Comparison of ENCODE assay signal across 10 cellular contexts in the genomic region with DNA sequence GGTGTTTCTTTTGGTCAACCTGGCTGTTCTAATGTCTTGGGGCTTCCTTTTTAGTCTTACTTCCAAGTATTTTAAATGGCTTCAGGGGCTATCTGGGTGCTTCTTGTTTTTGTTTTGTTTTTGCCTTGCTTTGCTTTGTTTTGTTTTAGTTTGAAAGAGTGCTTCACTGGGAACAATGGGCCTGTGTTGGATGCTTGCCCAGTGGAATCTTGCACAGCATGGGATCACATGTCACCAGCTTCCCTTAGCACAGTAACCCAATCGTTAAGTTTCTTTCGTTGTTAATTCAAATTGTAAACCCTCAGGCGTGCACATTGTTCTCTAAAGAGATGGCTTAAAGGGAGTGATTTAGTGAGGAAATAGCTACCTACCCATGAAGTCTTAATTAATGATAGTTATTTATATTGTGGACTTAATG. TPM values are rescaled to one million over a fixed set of nuclear protein-coding genes. Genes with fewer than 3 reads are reported as not detected.
A peak's percentile ranks its signal among the peaks of the same experiment; 100 is the strongest.
DNase-seq lines count a peak whose midpoint lies in the region; ATAC-seq, FAIRE-seq and TF ChIP-seq lines count a peak whose summit lies in the region.
"Had no signal": no experiment of that assay in that cellular context is flagged by ENCODE, and none has a peak within 500 bp of the region (broad histone marks: within the 10 kb centered on the region; RNA-seq: fewer than 3 reads in every experiment).

No MANE protein-coding gene starts in this region.

- H3K4me1 ChIP-seq in right lobe of liver (no peaks in the 10 kb centered on the region), HepG2 (ENCODE audit: insufficient read depth, low read length) (no peaks in the 10 kb centered on the region), breast epithelium (no peaks in the 10 kb centered on the region)

- ATAC-seq in right lobe of liver = peak; percentile 75 to 92 (median 82)
- ATAC-seq in HepG2 = no peak
- ATAC-seq in GM18519 (IDR thresholded peaks at IDR 0.05; ENCODE audit: low FRiP score, unreplicated experiment) = no peak
- no peak for ATAC-seq in HG02798 (IDR thresholded peaks at IDR 0.05; ENCODE audit: poor library complexity, unreplicated experiment)
- ATAC-seq in HG03342 (IDR thresholded peaks at IDR 0.05; ENCODE audit: unreplicated experiment) = no peak
- ATAC-seq: natural killer cell treated with Interleukin-12 subunit alpha and Interleukin-12 subunit beta and Interleukin-15 and Interleukin-18, amount 100 ng/mL, for 72 hours had no signal

- H3K9ac ChIP-seq in HepG2 (ENCODE audit: insufficient read depth, low read depth, low read length) = no peak overlapping the region

- H3K27ac ChIP-seq in right lobe of liver (peak overlapping the region in 1 of 3 donors; percentile 18), HepG2 (ENCODE audit: extremely low read length, insufficient read depth, low read length) (no peak overlapping the region), breast epithelium (peak overlapping the region; percentile 10 to 68)

- no peak for TF ChIP-seq RAD21 in HepG2 (CRISPR knock-in tag; IDR thresholded peaks at IDR 0.05)

- CTCF ChIA-PET in HepG2 (lab: Yijun Ruan, JAX; ENCODE audit: low intra/inter-chr PET ratio, low total read pairs) = no interaction called here

- 31% methylated on average over 3 of the region's 3 CpGs for WGBS in right lobe of liver (ENCODE audit: insufficient coverage, low coverage, low lambda C conversion rate, missing lambda C conversion rate)
- WGBS in HepG2 (ENCODE audit: low lambda C conversion rate) = 25% methylated on average over 3 of the region's 3 CpGs

- DNase-seq in right lobe of liver (peak in 2 of 3 donors; percentile 54 to 65), HepG2 (ENCODE audit: low spot score) (no peak), breast epithelium (ENCODE audit: low spot score in 2 of 2) (no peak), kidney epithelial cell (ENCODE audit: low read depth) (peak; percentile 29), MV-4-11 (lab: John Stamatoyannopoulos, UW) (no peak)

- H3K27me3 ChIP-seq in right lobe of liver = no peaks in the 10 kb centered on the region
- H3K27me3 ChIP-seq in HepG2 (ENCODE audit: control insufficient read depth in 1 of 2, insufficient read depth in 2 of 2, low read length in 2 of 2) = peaks cover 1 to 38% of the 10 kb centered on the region in 2 experiments; a peak in 3 of 5 replicates
- H3K27me3 ChIP-seq in breast epithelium = no peaks in the 10 kb centered on the region
- H3K27me3 ChIP-seq in kidney epithelial cell (ENCODE audit: control insufficient read depth, insufficient read depth, low read length) = no peaks in the 10 kb centered on the region

- no peak overlapping the region for H2AFZ ChIP-seq in HepG2 (ENCODE audit: low read length)

- intact Hi-C loops in right lobe of liver (cut with DNase I) = no loop called here
- intact Hi-C loops in HepG2 (cut with micrococcal nuclease; ENCODE audit: unreplicated experiment) = no loop called here
- intact Hi-C loops in breast epithelium (cut with DNase I; ENCODE audit: low total_unique reads) = no loop called here

- TF ChIP-seq POLR2A in right lobe of liver (IDR thresholded peaks at IDR 0.05) (no peak), HepG2 (IDR thresholded peaks at IDR 0.05; ENCODE audit: insufficient read depth in 1 of 2, low read depth in 2 of 2, low read length in 2 of 2) (no peak), breast epithelium (IDR thresholded peaks at IDR 0.05) (no peak)

- no TSS peak for BruUV-seq in HepG2 (replicated peaks; lab: Mats Ljungman, UMichigan)

- H3K4me3 ChIP-seq in right lobe of liver = no peak overlapping the region
- H3K4me3 ChIP-seq in HepG2 (replicated peaks in 1 of 3; ENCODE audit: insufficient read depth in 1 of 3, low read depth in 2 of 3, low read length in 3 of 3) = no peak overlapping the region
- no peak overlapping the region for H3K4me3 ChIP-seq in breast epithelium
- H3K4me3 ChIP-seq in kidney epithelial cell (ENCODE audit: low read depth, low read length) = no peak overlapping the region

- no peaks in the 10 kb centered on the region for H4K20me1 ChIP-seq in HepG2 (ENCODE audit: insufficient read depth, low read length)

- TF ChIP-seq EP300 in HepG2 (IDR thresholded peaks at IDR 0.05; ENCODE audit: low read depth in 2 of 2, low read length in 2 of 2) (no peak), HepG2 (CRISPR knock-in tag; IDR thresholded peaks at IDR 0.05; ENCODE audit: borderline replicate concordance) (no peak)

- in situ Hi-C loops in HepG2 (cut with HindIII; ENCODE audit: extremely low pct_ligation_motif_present, low pct_unique_long_range_greater_than_20kb) = no loop called here

- no peaks in the 10 kb centered on the region for H3K79me2 ChIP-seq in HepG2 (ENCODE audit: insufficient read depth, low read length)

- H3K36me3 ChIP-seq in right lobe of liver = no peaks in the 10 kb centered on the region
- H3K36me3 ChIP-seq in HepG2 (replicated peaks in 1 of 2; ENCODE audit: control insufficient read depth in 1 of 2, insufficient read depth in 2 of 2, low read length in 2 of 2) = no peaks in the 10 kb centered on the region
- no peaks in the 10 kb centered on the region for H3K36me3 ChIP-seq in breast epithelium
- no peaks in the 10 kb centered on the region for H3K36me3 ChIP-seq in kidney epithelial cell (ENCODE audit: control insufficient read depth, insufficient read depth, low read length)

- H3K9me3 ChIP-seq in right lobe of liver = no peaks in the 10 kb centered on the region
- H3K9me3 ChIP-seq in HepG2 (ENCODE audit: low read length) = no peaks in the 10 kb centered on the region
- no peaks in the 10 kb centered on the region for H3K9me3 ChIP-seq in breast epithelium

- POLR2A ChIA-PET in HepG2 (lab: Yijun Ruan, JAX) = no interaction called here

- no peak overlapping the region for H3K4me2 ChIP-seq in HepG2 (ENCODE audit: low read depth, low read length)

- TF ChIP-seq CTCF in right lobe of liver (IDR thresholded peaks at IDR 0.05) = no peak
- no peak for TF ChIP-seq CTCF in HepG2 (CRISPR knock-in tag; IDR thresholded peaks at IDR 0.05)
- TF ChIP-seq CTCF in breast epithelium (IDR thresholded peaks at IDR 0.05) = no peak
- TF ChIP-seq CTCF in kidney epithelial cell (IDR thresholded peaks at IDR 0.05; ENCODE audit: insufficient read depth, low read length, poor library complexity, severe bottlenecking) = no peak

- FAIRE-seq in HepG2 (lab: Jason Lieb, UNC) = no peak

RNA-seq across cellular contexts. Expression of a gene that starts 8.9 kb away (rescaled TPM):
- total RNA-seq in right lobe of liver = under 1 TPM in 2 of 6 experiments, not detected in 4; 0.11 to 0.12 TPM
- not detected in 2 replicates for total RNA-seq in HepG2 (2016; rRNA removed; fragmentation: Illumina TruSeq; extraction: Trizol)
- total RNA-seq in HepG2 (2016; cell fraction: cytosol; rRNA removed; fragmentation: Illumina TruSeq; extraction: Trizol; ENCODE audit: low read depth) = not detected in 2 replicates
- 0.09 TPM in 1 of 2 replicates, not detected in the other for total RNA-seq in HepG2 (2016; cell fraction: insoluble cytoplasmic fraction; rRNA removed; fragmentation: Illumina TruSeq; extraction: Trizol)
- 0.21 TPM in 1 of 2 replicates, not detected in the other for total RNA-seq in HepG2 (2016; cell fraction: membrane; rRNA removed; fragmentation: Illumina TruSeq; extraction: Trizol)
- total RNA-seq in HepG2 (2016; cell fraction: nucleus; rRNA removed; fragmentation: Illumina TruSeq; extraction: Trizol) = not detected in 2 replicates
- 0.03 and 0.13 TPM in 2 replicates for polyA plus RNA-seq in HepG2 (2011; rRNA removed)
- polyA plus RNA-seq in HepG2 (2011; cell fraction: cytosol; rRNA removed) = 0.04 TPM in 1 of 2 replicates, not detected in the other
- polyA plus RNA-seq in HepG2 (2011; cell fraction: nucleus; rRNA removed) = 0.35 and 0.54 TPM in 2 replicates
- polyA plus RNA-seq in HepG2 (2012) = not detected in 2 replicates
- not detected in 2 replicates for polyA plus RNA-seq in HepG2 (2016; cell fraction: cytosol; fragmentation: Illumina TruSeq; extraction: Trizol; ENCODE audit: low read depth)
- polyA plus RNA-seq in HepG2 (2016; cell fraction: insoluble cytoplasmic fraction; fragmentation: Illumina TruSeq; extraction: Trizol; ENCODE audit: low read depth) = not detected in 2 replicates
- polyA plus RNA-seq in HepG2 (2016; cell fraction: membrane; fragmentation: Illumina TruSeq; extraction: Trizol; ENCODE audit: low read depth) = not detected in 2 replicates
- 0.32 TPM in 1 of 2 replicates, not detected in the other for polyA plus RNA-seq in HepG2 (2016; cell fraction: nucleus; fragmentation: Illumina TruSeq; extraction: Trizol; ENCODE audit: insufficient read depth, low read depth)
- polyA minus RNA-seq in HepG2 (2011; rRNA and poly(A)+ RNA removed; ENCODE audit: low replicate concordance) = 0.92 and 1.6 TPM in 2 replicates
- polyA minus RNA-seq in HepG2 (2011; cell fraction: cytosol; rRNA and poly(A)+ RNA removed) = not detected in 2 replicates
- polyA minus RNA-seq in HepG2 (2011; cell fraction: nucleus; rRNA and poly(A)+ RNA removed) = 0.25 TPM in 1 of 2 replicates, not detected in the other
- total RNA-seq in breast epithelium = 10 to 100 TPM in 2 of 3 donors, under 1 TPM in 1; 0.16 to 56.1 (median 34.1) TPM
- 0.21 and 0.33 TPM in 2 replicates for total RNA-seq in kidney epithelial cell
- total RNA-seq: natural killer cell treated with Interleukin-12 subunit alpha and Interleukin-12 subunit beta and Interleukin-15 and Interleukin-18, amount 100 ng/mL, for 72 hours had no signal
- polyA plus RNA-seq: AG04450 had no signal

RNA-seq across cellular contexts. Expression of a gene that starts 45.2 kb away (rescaled TPM):
- total RNA-seq in right lobe of liver = 1 to 10 TPM; 1.2 to 3.5 (median 1.7) TPM
- total RNA-seq in HepG2 (2016; rRNA removed; fragmentation: Illumina TruSeq; extraction: Trizol) = 6.1 and 6.9 TPM in 2 replicates
- total RNA-seq in HepG2 (2016; cell fraction: cytosol; rRNA removed; fragmentation: Illumina TruSeq; extraction: Trizol; ENCODE audit: low read depth) = 4.1 and 4.3 TPM in 2 replicates
- 7.2 and 7.6 TPM in 2 replicates for total RNA-seq in HepG2 (2016; cell fraction: insoluble cytoplasmic fraction; rRNA removed; fragmentation: Illumina TruSeq; extraction: Trizol)
- 4.9 and 7.0 TPM in 2 replicates for total RNA-seq in HepG2 (2016; cell fraction: membrane; rRNA removed; fragmentation: Illumina TruSeq; extraction: Trizol)
- total RNA-seq in HepG2 (2016; cell fraction: nucleus; rRNA removed; fragmentation: Illumina TruSeq; extraction: Trizol) = 5.2 and 7.4 TPM in 2 replicates
- 1.6 and 2.2 TPM in 2 replicates for polyA plus RNA-seq in HepG2 (2011; rRNA removed)
- 1.4 and 1.5 TPM in 2 replicates for polyA plus RNA-seq in HepG2 (2011; cell fraction: cytosol; rRNA removed)
- polyA plus RNA-seq in HepG2 (2011; cell fraction: nucleus; rRNA removed) = 0.43 and 1.2 TPM in 2 replicates
- polyA plus RNA-seq in HepG2 (2012) = 2.3 and 3.8 TPM in 2 replicates
- 1.7 and 2.1 TPM in 2 replicates for polyA plus RNA-seq in HepG2 (2016; cell fraction: cytosol; fragmentation: Illumina TruSeq; extraction: Trizol; ENCODE audit: low read depth)
- 9.5 TPM in 2 replicates for polyA plus RNA-seq in HepG2 (2016; cell fraction: insoluble cytoplasmic fraction; fragmentation: Illumina TruSeq; extraction: Trizol; ENCODE audit: low read depth)
- 3.4 and 4.3 TPM in 2 replicates for polyA plus RNA-seq in HepG2 (2016; cell fraction: membrane; fragmentation: Illumina TruSeq; extraction: Trizol; ENCODE audit: low read depth)
- 6.6 and 10.8 TPM in 2 replicates for polyA plus RNA-seq in HepG2 (2016; cell fraction: nucleus; fragmentation: Illumina TruSeq; extraction: Trizol; ENCODE audit: insufficient read depth, low read depth)
- 2.4 TPM in 1 of 2 replicates, not detected in the other for polyA minus RNA-seq in HepG2 (2011; rRNA and poly(A)+ RNA removed; ENCODE audit: low replicate concordance)
- 3.3 and 4.0 TPM in 2 replicates for polyA minus RNA-seq in HepG2 (2011; cell fraction: cytosol; rRNA and poly(A)+ RNA removed)
- 2.0 and 2.7 TPM in 2 replicates for polyA minus RNA-seq in HepG2 (2011; cell fraction: nucleus; rRNA and poly(A)+ RNA removed)
- total RNA-seq in breast epithelium = 10 to 100 TPM in 1 of 3 donors, 1 to 10 TPM in 2; 6.3 to 11.4 (median 8.2) TPM
- 11.0 and 12.8 TPM in 2 replicates for total RNA-seq in kidney epithelial cell

Comparison
In these comparisons a context has a peak if more than half of its experiments do, and no peak if none do; other contexts are left out.
1. ATAC-seq: peak in right lobe of liver (4 of 4); none in HepG2 (single experiment), GM18519 (single experiment), HG02798 (single experiment) and HG03342 (single experiment).
2. DNase-seq: peak in right lobe of liver (2 of 3) and kidney epithelial cell (single experiment); none in HepG2 (single experiment), breast epithelium (0 of 2) and MV-4-11 (single experiment).